Comparison of ENCODE assay signal across 22 cellular contexts in genomic region chr21:38631171-38631570, GRCh38.
A peak's percentile ranks its signal among the peaks of the same experiment; 100 is the strongest.
DNase-seq lines count a peak whose midpoint lies in the region; TF ChIP-seq lines count a peak whose summit lies in the region.
"Had no signal": no experiment of that assay in that cellular context is flagged by ENCODE, and none has a peak within 500 bp of the region (broad histone marks: within the 10 kb centered on the region; RNA-seq: fewer than 3 reads in every experiment).

No MANE protein-coding gene starts in this region.

- TF ChIP-seq CTCF in AG09309 (IDR thresholded peaks at IDR 0.05; ENCODE audit: control insufficient read depth, insufficient read depth, low read depth, low read length, missing control alignments): no peak
- TF ChIP-seq CTCF in coronary artery (IDR thresholded peaks at IDR 0.05): no peak
- no peak for TF ChIP-seq CTCF in nephron (IDR thresholded peaks at IDR 0.05; ENCODE audit: unreplicated experiment in 3 of 3)

- no peak overlapping the region for H3K4me3 ChIP-seq in AG09309 (ENCODE audit: control insufficient read depth, low read depth, low read length)
- peak overlapping the region; percentile 44 for H3K4me3 ChIP-seq in coronary artery
- H3K4me3 ChIP-seq: Peyer's patch, SJSA1 had no signal

- DNase-seq in AG09309 (ENCODE audit: low read depth): peak; percentile 29
- peak; percentile 53 for DNase-seq in M059J (ENCODE audit: low read depth)
- DNase-seq in coronary artery (ENCODE audit: low spot score): no peak
- no peak for DNase-seq in activated naive CD4-positive, alpha-beta T cell (lab: John Stamatoyannopoulos, UW)
- no peak for DNase-seq in activated T-cell treated with anti-CD3 and anti-CD28 coated beads, Interleukin-2, amount 50 U/mL, for 1 hour
- DNase-seq in DMS53 (lab: John Stamatoyannopoulos, UW): no peak
- no peak for DNase-seq in UCSD-AML1 (lab: John Stamatoyannopoulos, UW; ENCODE audit: unreplicated experiment)
- DNase-seq: activated CD4-positive, alpha-beta T cell treated with anti-CD3 and anti-CD28 coated beads, Interleukin-2, amount 50 U/mL, for 48 hours; activated gamma-delta T cell treated with Interleukin-2 at 50 U/mL for 16 hours; CD4-positive, CD25-positive, alpha-beta regulatory T cell; DMS79; effector memory CD4-positive, alpha-beta T cell; Karpas-422; left ventricle myocardium superior; NCI-H1105 treated with DMSO at 0.1 percent for 48 hours; NCI-H2081 treated with DMSO at 0.1 percent for 48 hours; Peyer's patch; retina; WERI-Rb-1 had no signal

- peak overlapping the region in 1 of 2 donors; percentile 56 for H3K27ac ChIP-seq in coronary artery
- H3K27ac ChIP-seq: Peyer's patch, SJSA1, WERI-Rb-1 had no signal

- peaks cover 4% of the 10 kb centered on the region for H3K36me3 Mint-ChIP-seq in nephron (ENCODE audit: low read depth)
- H3K36me3 Mint-ChIP-seq: CD4-positive, CD25-positive, alpha-beta regulatory T cell had no signal

- H3K9me3 Mint-ChIP-seq in nephron: peaks cover 8% of the 10 kb centered on the region

- no peak overlapping the region for H3K4me3 Mint-ChIP-seq in nephron
- H3K4me3 Mint-ChIP-seq: CD4-positive, CD25-positive, alpha-beta regulatory T cell; T-helper 1 cell treated with Interleukin-12 subunit alpha and Interleukin-12 subunit beta and Interleukin-4 antibody, amounts not matched to agents 30 μg/mL and 1 μg/mL, for 36 hours had no signal

- H3K27me3 Mint-ChIP-seq in nephron (ENCODE audit: low read depth): peaks cover 4% of the 10 kb centered on the region
- H3K27me3 Mint-ChIP-seq: CD4-positive, CD25-positive, alpha-beta regulatory T cell had no signal

- peak overlapping the region; percentile 32 to 67 (median 40) for H3K27ac Mint-ChIP-seq in nephron
- H3K27ac Mint-ChIP-seq: CD4-positive, CD25-positive, alpha-beta regulatory T cell; T-helper 1 cell treated with Interleukin-12 subunit alpha and Interleukin-12 subunit beta and Interleukin-4 antibody, amounts not matched to agents 30 μg/mL and 1 μg/mL, for 36 hours had no signal

- H3K4me1 Mint-ChIP-seq in nephron: peaks cover 9% of the 10 kb centered on the region
- H3K4me1 Mint-ChIP-seq: CD4-positive, CD25-positive, alpha-beta regulatory T cell had no signal

Comparison
In these comparisons a context has a peak if more than half of its experiments do, and no peak if none do; other contexts are left out.
1. DNase-seq: peak in AG09309 (single experiment) and M059J (single experiment); none in coronary artery (single experiment), activated naive CD4-positive, alpha-beta T cell (0 of 4), activated T-cell treated with anti-CD3 and anti-CD28 coated beads, Interleukin-2, amount 50 U/mL, for 1 hour (single experiment), DMS53 (single experiment) and UCSD-AML1 (single experiment).